18 cellular contexts compared by ENCODE assay signal in genomic region chr6:1143655-1144054, GRCh38.
DNase-seq lines count a peak whose midpoint lies in the region; ATAC-seq and TF ChIP-seq lines count a peak whose summit lies in the region.
"Had no signal": no experiment of that assay in that cellular context is flagged by ENCODE, and none has a peak within 500 bp of the region (broad histone marks: within the 10 kb centered on the region; RNA-seq: fewer than 3 reads in every experiment).

No MANE protein-coding gene starts in this region.

- H3K36me3 Mint-ChIP-seq in osteocyte (ENCODE audit: unreplicated experiment) = no peaks in the 10 kb centered on the region

- H2AFZ ChIP-seq in fibroblast of lung (ENCODE audit: low read length) = no peak overlapping the region

- H3K79me2 ChIP-seq in fibroblast of lung (ENCODE audit: control insufficient read depth, insufficient read depth, low read length) = no peaks in the 10 kb centered on the region

- H3K9ac ChIP-seq in fibroblast of lung (ENCODE audit: insufficient read depth, low read length) = no peak overlapping the region

- peaks cover 9% of the 10 kb centered on the region for H3K27me3 Mint-ChIP-seq in osteocyte (ENCODE audit: unreplicated experiment)

- H3K27ac Mint-ChIP-seq in osteocyte (ENCODE audit: unreplicated experiment) = no peak overlapping the region
- H3K27ac Mint-ChIP-seq: H9 had no signal

- H3K4me1 ChIP-seq in fibroblast of lung (ENCODE audit: control insufficient read depth, extremely low read depth, insufficient read depth, low read length) = peaks cover 12% of the 10 kb centered on the region

- H3K27me3 ChIP-seq in MG63 = no peaks in the 10 kb centered on the region
- no peaks in the 10 kb centered on the region for H3K27me3 ChIP-seq in fibroblast of lung (ENCODE audit: control insufficient read depth, insufficient read depth, low read length)

- peak overlapping the region; percentile 51 for H3K4me2 ChIP-seq in fibroblast of lung (ENCODE audit: extremely low read depth, insufficient read depth, low read length)

- H3K36me3 ChIP-seq in MG63 (no peaks in the 10 kb centered on the region), fibroblast of lung (ENCODE audit: control insufficient read depth, insufficient read depth, low read length) (no peaks in the 10 kb centered on the region)

- H3K9me3 ChIP-seq in MG63 (peaks cover 4% of the 10 kb centered on the region; the same call in 1 of the 2 replicates), fibroblast of lung (ENCODE audit: control insufficient read depth, insufficient read depth, low read depth, low read length) (no peaks in the 10 kb centered on the region)

- DNase-seq in EL = peak; percentile 29
- DNase-seq in MG63 = peak; percentile 24
- DNase-seq in fibroblast of lung (ENCODE audit: low read depth in 2 of 2) = peak; percentile 40 to 81
- peak; percentile 34 for DNase-seq in osteocyte (ENCODE audit: extremely low spot score, unreplicated experiment)
- no peak for DNase-seq in NCI-H226
- DNase-seq: Caco-2, DMS153, H9, KG1, NCI-H1092 treated with DMSO at 0.1 percent for 48 hours, NCI-H1930, NCI-H446 treated with DMSO at 0.1 percent for 48 hours, NCI-H748 treated with DMSO at 0.1 percent for 48 hours, OCI-M1, RPMI8226, SIG-M5 had no signal

- no peaks in the 10 kb centered on the region for H4K20me1 ChIP-seq in fibroblast of lung (ENCODE audit: control insufficient read depth, extremely low read depth, insufficient read depth, low read length)

- H3K4me3 Mint-ChIP-seq in osteocyte (ENCODE audit: unreplicated experiment) = no peak overlapping the region
- H3K4me3 Mint-ChIP-seq: H9 had no signal

- peak overlapping the region; percentile 38 for H3K27ac ChIP-seq in fibroblast of lung (ENCODE audit: insufficient read depth, low read length)

- ATAC-seq in GM18520 (IDR thresholded peaks at IDR 0.05; ENCODE audit: unreplicated experiment) (no peak), HG02973 (IDR thresholded peaks at IDR 0.05; ENCODE audit: unreplicated experiment) (no peak)

- TF ChIP-seq CTCF in fibroblast of lung (conservative IDR thresholded peaks at IDR 0.05 in 1 of 2, IDR thresholded peaks at IDR 0.05 in 1 of 2; ENCODE audit: low read depth in 1 of 2, low read length in 2 of 2) (no peak), osteocyte (IDR thresholded peaks at IDR 0.05) (no peak)

- H3K9me3 Mint-ChIP-seq in osteocyte (ENCODE audit: unreplicated experiment) = peaks cover 6% of the 10 kb centered on the region

- H3K4me3 ChIP-seq in MG63 (no peak overlapping the region), fibroblast of lung (replicated peaks in 1 of 4; ENCODE audit: control extremely low read depth in 1 of 4, insufficient read depth in 1 of 4, low read depth in 3 of 4, low read length in 4 of 4) (no peak overlapping the region)

- H3K4me1 Mint-ChIP-seq in osteocyte (ENCODE audit: unreplicated experiment) = peaks cover 1% of the 10 kb centered on the region
- H3K4me1 Mint-ChIP-seq: H9 had no signal
